Comparison of ENCODE assay signal across 8 cellular contexts in genomic region chr5:78984020-78984610, GRCh38. TPM values are rescaled to one million over a fixed set of nuclear protein-coding genes. Genes with fewer than 3 reads are reported as not detected.
DNase-seq lines count a peak whose midpoint lies in the region; ATAC-seq and TF ChIP-seq lines count a peak whose summit lies in the region.

No MANE protein-coding gene starts in this region.

- TF ChIP-seq CTCF in HEK293 (tag by site-specific recombination; IDR thresholded peaks at IDR 0.05) (peak; percentile 44), VCaP (conservative IDR thresholded peaks at IDR 0.05) (no peak), gastroesophageal sphincter (IDR thresholded peaks at IDR 0.05) (peak in 2 of 4 experiments; percentile 55 to 72), retinal pigment epithelial cell (conservative IDR thresholded peaks at IDR 0.05; ENCODE audit: low read depth, low read length) (no peak)

- TF ChIP-seq POLR2A in gastroesophageal sphincter (IDR thresholded peaks at IDR 0.05), result no peak

- TF ChIP-seq EP300 in gastroesophageal sphincter (IDR thresholded peaks at IDR 0.05), result no peak

- POLR2A ChIA-PET in HEK293 (lab: Yijun Ruan, JAX), result interaction anchor here (0.6 to 2.3 kb wide), 12 partner anchors 10 to 623 kb away, joined by 3 to 5 read pairs (median 3); partner anchors contain the start of gene HOMER1

- peaks cover 8% of the 10 kb centered on the region for H3K4me1 ChIP-seq in HEK293 (ENCODE audit: control insufficient read depth, insufficient read depth, low read length)
- H3K4me1 ChIP-seq in gastroesophageal sphincter, result peaks cover 3 to 60% (median 8%) of the 10 kb centered on the region in 3 donors

- no peaks in the 10 kb centered on the region for H3K27me3 ChIP-seq in gastroesophageal sphincter

- WGBS in gastroesophageal sphincter (ENCODE audit: low coverage in 1 of 2), 2 donors, result 0 to 1% methylated on average over 11 to 15 of the region's 19 CpGs

- H3K4me3 ChIP-seq in HEK293 (ENCODE audit: low read depth, low read length) (peak overlapping the region; percentile 81), gastroesophageal sphincter (peak overlapping the region; percentile 60 to 97), retinal pigment epithelial cell (ENCODE audit: low read length) (peak overlapping the region; percentile 70)

- no peaks in the 10 kb centered on the region for H3K36me3 ChIP-seq in HEK293 (ENCODE audit: control insufficient read depth in 2 of 2, insufficient read depth in 1 of 2, low read length in 2 of 2)
- H3K36me3 ChIP-seq in gastroesophageal sphincter, result no peaks in the 10 kb centered on the region

- DNase-seq in DMS79 treated with DMSO at 0.1 percent for 48 hours (lab: John Stamatoyannopoulos, UW), result peak; percentile 72
- DNase-seq in retinal pigment epithelial cell (ENCODE audit: low read depth), result no peak
- no peak for DNase-seq in GDM1 (lab: John Stamatoyannopoulos, UW)
- DNase-seq in sciatic nerve (ENCODE audit: low spot score), result no peak

- peak overlapping the region; percentile 98 for H3K27ac ChIP-seq in HEK293 (ENCODE audit: extremely low read depth, low read depth, low read length)
- peak overlapping the region; percentile 91 for H3K27ac ChIP-seq in VCaP
- H3K27ac ChIP-seq in gastroesophageal sphincter, result peak overlapping the region; percentile 84 to 100 (median 98)

- ATAC-seq in gastroesophageal sphincter (no peak), GM18517 (IDR thresholded peaks at IDR 0.05; ENCODE audit: unreplicated experiment) (no peak), sciatic nerve (no peak)

- H3K9me3 ChIP-seq in HEK293 (ENCODE audit: control insufficient read depth, insufficient read depth, low read depth, low read length) (no peaks in the 10 kb centered on the region), gastroesophageal sphincter (no peaks in the 10 kb centered on the region)

- intact Hi-C loops in sciatic nerve (cut with DNase I), result no loop called here

- CTCF ChIA-PET in HEK293 (lab: Yijun Ruan, JAX), result interaction anchor here (1.0 to 2.0 kb wide), 4 partner anchors 9 to 149 kb away, joined by 3 to 11 read pairs (median 8); no protein-coding TSS in a partner anchor

TF ChIP-seq in HEK293, 187 proteins besides CTCF, POLR2A, EP300 and RAD21 (continues in another document):
- peak; percentile 45; the same call in 1 of the 2 replicates for TF ChIP-seq SP7 (tag by site-specific recombination; IDR thresholded peaks at IDR 0.05)
- TF ChIP-seq ZNF707 (tag by site-specific recombination; IDR thresholded peaks at IDR 0.05), result no peak
- TF ChIP-seq IKZF3 (tag by site-specific recombination; IDR thresholded peaks at IDR 0.05), result no peak
- peak; percentile 49; the same call in 1 of the 2 replicates for TF ChIP-seq KLF9 (tag by site-specific recombination; IDR thresholded peaks at IDR 0.05; ENCODE audit: low read depth)
- TF ChIP-seq ZNF580 (tag by site-specific recombination; IDR thresholded peaks at IDR 0.05), result no peak
- TF ChIP-seq ZNF549 (tag by site-specific recombination; IDR thresholded peaks at IDR 0.05), result no peak
- no peak for TF ChIP-seq ZNF48 (tag by site-specific recombination; IDR thresholded peaks at IDR 0.05)
- no peak for TF ChIP-seq SP3 (tag by site-specific recombination; IDR thresholded peaks at IDR 0.05)
- no peak for TF ChIP-seq ZNF23 (tag by site-specific recombination; IDR thresholded peaks at IDR 0.05; ENCODE audit: borderline replicate concordance)
- TF ChIP-seq ZSCAN23 (tag by site-specific recombination; IDR thresholded peaks at IDR 0.05), result no peak
- TF ChIP-seq ZNF239 (tag by site-specific recombination; IDR thresholded peaks at IDR 0.05), result no peak
- TF ChIP-seq MYNN (tag by site-specific recombination; IDR thresholded peaks at IDR 0.05; ENCODE audit: borderline replicate concordance), result no peak
- TF ChIP-seq ZNF449 (tag by site-specific recombination; IDR thresholded peaks at IDR 0.05), result no peak; the same call in 1 of the 2 replicates
- no peak for TF ChIP-seq PBX3 (CRISPR knock-in tag; IDR thresholded peaks at IDR 0.05)
- TF ChIP-seq YY1 (tag by site-specific recombination; IDR thresholded peaks at IDR 0.05), result no peak
- TF ChIP-seq KLF1 (tag by site-specific recombination; IDR thresholded peaks at IDR 0.05), result peak; percentile 36
- no peak for TF ChIP-seq ZNF266 (tag by site-specific recombination; IDR thresholded peaks at IDR 0.05; ENCODE audit: low read depth)
- no peak for TF ChIP-seq ZNF18 (tag by site-specific recombination; IDR thresholded peaks at IDR 0.05)
- TF ChIP-seq ZNF248 (tag by site-specific recombination; IDR thresholded peaks at IDR 0.05), result no peak
- TF ChIP-seq GLIS1 (tag by site-specific recombination; IDR thresholded peaks at IDR 0.05), result no peak
- TF ChIP-seq BCL11B (tag by site-specific recombination; IDR thresholded peaks at IDR 0.05; ENCODE audit: low read depth), result 0 out of 2 replicates have a peak, but pooled peaks have one; percentile 37
- peak; percentile 65 for TF ChIP-seq INSM2 (tag by site-specific recombination; IDR thresholded peaks at IDR 0.05)
- no peak for TF ChIP-seq ZNF184 (tag by site-specific recombination; IDR thresholded peaks at IDR 0.05)
- no peak; the same call in 1 of the 2 replicates for TF ChIP-seq WT1 (tag by site-specific recombination; IDR thresholded peaks at IDR 0.05)
- no peak for TF ChIP-seq ZNF132 (tag by site-specific recombination; IDR thresholded peaks at IDR 0.05; ENCODE audit: borderline replicate concordance)

RNA-seq across cellular contexts. Expression of gene ARSB, which starts 1.0 kb away (rescaled TPM):
- total RNA-seq in gastroesophageal sphincter, result 100 to 1,000 TPM in 1 of 4 donors, 10 to 100 TPM in 3; 23.0 to 109 (median 52.6) TPM
- 7.0 TPM for total RNA-seq in sciatic nerve
